In the genomic region with DNA sequence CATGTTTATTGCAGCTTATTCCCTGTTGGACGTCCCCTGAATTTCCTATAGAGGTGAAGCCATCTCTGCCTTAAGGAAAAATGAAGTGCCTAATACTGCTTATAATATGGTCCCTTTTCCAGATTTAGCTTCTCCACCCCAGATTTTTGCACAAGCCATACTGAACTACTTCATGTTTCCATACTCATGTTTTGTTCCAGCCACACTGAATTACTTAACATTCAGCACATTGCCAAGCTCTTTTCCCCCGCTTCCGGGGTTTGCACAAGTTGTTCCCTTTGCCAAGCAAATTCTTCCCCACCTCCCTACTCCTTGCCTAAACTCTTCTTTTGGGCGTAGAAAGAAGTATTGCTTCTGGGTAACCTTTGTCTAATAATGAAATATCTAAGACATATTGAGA, we compare ENCODE assay signal across 9 cellular contexts. TPM values are rescaled to one million over a fixed set of nuclear protein-coding genes. Genes with fewer than 3 reads are reported as not detected.
DNase-seq lines count a peak whose midpoint lies in the region; ATAC-seq, FAIRE-seq and TF ChIP-seq lines count a peak whose summit lies in the region.
"Had no signal": no experiment of that assay in that cellular context is flagged by ENCODE, and none has a peak within 500 bp of the region (broad histone marks: within the 10 kb centered on the region; RNA-seq: fewer than 3 reads in every experiment).

No MANE protein-coding gene starts in this region.

- peaks cover 0 to 2% (median 0%) of the 10 kb centered on the region in 3 donors for H3K27me3 Mint-ChIP-seq in CD14-positive monocyte (ENCODE audit: low read depth in 3 of 3)
- no peaks in the 10 kb centered on the region for H3K27me3 Mint-ChIP-seq in naive thymus-derived CD4-positive, alpha-beta T cell

- H3K4me1 ChIP-seq in Karpas-422 (ENCODE audit: low read length), result peaks cover 64% of the 10 kb centered on the region
- H3K4me1 ChIP-seq in naive thymus-derived CD4-positive, alpha-beta T cell (ENCODE audit: control insufficient read depth in 2 of 2, insufficient read depth in 2 of 2, low read length in 2 of 2), result peaks cover 22 to 24% of the 10 kb centered on the region in 2 donors

- peak overlapping the region; percentile 100 for H3K27ac ChIP-seq in Karpas-422 (ENCODE audit: low read length)
- no peak overlapping the region for H3K27ac ChIP-seq in naive thymus-derived CD4-positive, alpha-beta T cell (ENCODE audit: low read depth, low read length)

- H2AFZ ChIP-seq in Karpas-422 (ENCODE audit: low read length), result 0 out of 2 replicates have a peak overlapping the region, but pooled peaks have one; percentile 35

- H3K36me3 Mint-ChIP-seq in CD14-positive monocyte, result peaks cover 0 to under 1% of the 10 kb centered on the region in 2 donors
- peaks cover 0 to 5% (median under 1%) of the 10 kb centered on the region in 5 donors for H3K36me3 Mint-ChIP-seq in naive thymus-derived CD4-positive, alpha-beta T cell

- peaks cover 44% of the 10 kb centered on the region for H3K79me2 ChIP-seq in Karpas-422 (ENCODE audit: low read length)

- CTCF ChIA-PET in naive thymus-derived CD4-positive, alpha-beta T cell (lab: Charles Lee), result interaction anchor here (0.6 to 3.8 kb wide), 4 partner anchors 12 to 317 kb away, joined by 3 to 13 read pairs (median 3); no protein-coding TSS in a partner anchor

- peak overlapping the region; percentile 86 for H3K4me2 ChIP-seq in Karpas-422 (ENCODE audit: low read depth, low read length, poor library complexity, severe bottlenecking)

- peak overlapping the region; percentile 92 to 99 (median 97) for H3K27ac Mint-ChIP-seq in CD14-positive monocyte
- peak overlapping the region in 7 of 9 donors; percentile 4 to 89 (median 51) for H3K27ac Mint-ChIP-seq in naive thymus-derived CD4-positive, alpha-beta T cell

- peak overlapping the region; percentile 100 for H3K9ac ChIP-seq in Karpas-422 (ENCODE audit: low read length)

- H3K9me3 ChIP-seq in Karpas-422 (ENCODE audit: low read length), result peaks cover 6% of the 10 kb centered on the region; the same call in 1 of the 2 replicates
- H3K9me3 ChIP-seq in naive thymus-derived CD4-positive, alpha-beta T cell (ENCODE audit: control insufficient read depth in 2 of 3, low read length in 3 of 3), result no peaks in the 10 kb centered on the region

- no peak for DNase-seq in CD14-positive monocyte (ENCODE audit: low spot score)
- DNase-seq in Karpas-422, result peak; percentile 65
- peak; percentile 19 for DNase-seq in astrocyte of the cerebellum (ENCODE audit: low read depth)
- no peak for DNase-seq in naive thymus-derived CD4-positive, alpha-beta T cell
- DNase-seq in urothelium cell line (ENCODE audit: low spot score), result no peak
- DNase-seq in GM12891 (ENCODE audit: insufficient read length, low spot score), result no peak
- DNase-seq in C1 segment of cervical spinal cord (lab: John Stamatoyannopoulos, UW), result no peak
- DNase-seq in D721Med (ENCODE audit: insufficient read length, low spot score), result no peak

- no peak for ATAC-seq in naive thymus-derived CD4-positive, alpha-beta T cell
- ATAC-seq: HCT116 had no signal

- FAIRE-seq in urothelium cell line (lab: Jason Lieb, UNC) (no peak), GM12891 (lab: Jason Lieb, UNC) (no peak), D721Med (lab: Jason Lieb, UNC) (no peak)

- TF ChIP-seq POLR2A in GM12891 (IDR thresholded peaks at IDR 0.05; ENCODE audit: low read depth, low read length), result no peak

- H3K9me3 Mint-ChIP-seq in CD14-positive monocyte, result peaks cover 0 to 4% (median 1%) of the 10 kb centered on the region in 7 donors
- H3K9me3 Mint-ChIP-seq in naive thymus-derived CD4-positive, alpha-beta T cell, result peaks cover 0 to 9% (median under 1%) of the 10 kb centered on the region in 11 donors

- in situ Hi-C loops in astrocyte of the cerebellum (cut with HindIII; ENCODE audit: low sequenced_read_pairs), result no loop called here

- peak overlapping the region; percentile 97 to 99 for H3K4me3 Mint-ChIP-seq in CD14-positive monocyte
- H3K4me3 Mint-ChIP-seq in naive thymus-derived CD4-positive, alpha-beta T cell, result peak overlapping the region; percentile 42 to 100 (median 93)

- H3K27me3 ChIP-seq in Karpas-422 (ENCODE audit: low read length), result no peaks in the 10 kb centered on the region
- no peaks in the 10 kb centered on the region for H3K27me3 ChIP-seq in naive thymus-derived CD4-positive, alpha-beta T cell (ENCODE audit: control insufficient read depth in 2 of 2, insufficient read depth in 2 of 2, low read length in 2 of 2)

- no peaks in the 10 kb centered on the region for H3K36me3 ChIP-seq in Karpas-422 (ENCODE audit: insufficient read depth, low read length)
- peaks cover 0 to 5% (median 0%) of the 10 kb centered on the region in 3 experiments for H3K36me3 ChIP-seq in naive thymus-derived CD4-positive, alpha-beta T cell (ENCODE audit: control insufficient read depth in 2 of 3, insufficient read depth in 3 of 3, low read length in 3 of 3)

- no peaks in the 10 kb centered on the region for H3K9me2 ChIP-seq in Karpas-422 (replicated peaks; ENCODE audit: insufficient read depth, low read length)

- intact Hi-C loops in CD14-positive monocyte (cut with micrococcal nuclease), result loop anchor here in 1 of 2 donors (5.0 kb wide), 1 partner anchor 321 kb away; no protein-coding TSS in a partner anchor
- intact Hi-C loops in naive thymus-derived CD4-positive, alpha-beta T cell (cut with micrococcal nuclease), result loop anchor here (5.0 kb wide), 2 partner anchors 146 to 491 kb away; partner anchors contain the start of genes CDK5RAP2 (in 1 of the 2) and TRAF1 (in 1 of the 2)

- H3K4me3 ChIP-seq in Karpas-422 (ENCODE audit: low read length) (peak overlapping the region; percentile 95), astrocyte of the cerebellum (ENCODE audit: low read depth, low read length) (no peak overlapping the region)
- H3K4me3 ChIP-seq in naive thymus-derived CD4-positive, alpha-beta T cell (ENCODE audit: low read length), result no peak overlapping the region

- H4K20me1 ChIP-seq in Karpas-422 (ENCODE audit: insufficient read depth, low read depth, low read length), result 0 out of 2 replicates have a peak, but pooled peaks cover 3% of the 10 kb centered on the region

- peaks cover 55% of the 10 kb centered on the region for H3K4me1 Mint-ChIP-seq in CD14-positive monocyte
- peaks cover 25 to 55% (median 49%) of the 10 kb centered on the region in 7 donors for H3K4me1 Mint-ChIP-seq in naive thymus-derived CD4-positive, alpha-beta T cell

- POLR2A ChIA-PET in naive thymus-derived CD4-positive, alpha-beta T cell (lab: Charles Lee), result interaction anchor here (0.7 to 1.3 kb wide), 4 partner anchors 9 to 139 kb away, joined by 3 read pairs; partner anchors contain the start of gene RAB14

- no peak for TF ChIP-seq CTCF in CD14-positive monocyte (IDR thresholded peaks at IDR 0.05)
- no peak for TF ChIP-seq CTCF in astrocyte of the cerebellum (IDR thresholded peaks at IDR 0.05; ENCODE audit: low read depth, low read length, missing control alignments)
- TF ChIP-seq CTCF in D721Med (IDR thresholded peaks at IDR 0.05; ENCODE audit: insufficient read depth, missing control alignments), result no peak

TF ChIP-seq in GM12891, 5 proteins besides CTCF, POLR2A, EP300 and RAD21:
- TF ChIP-seq TAF1 (IDR thresholded peaks at IDR 0.05; ENCODE audit: low read depth, low read length), result no peak
- no peak for TF ChIP-seq POLR2AphosphoS5 (IDR thresholded peaks at IDR 0.05; ENCODE audit: low read depth, low read length)
- TF ChIP-seq PAX5 (IDR thresholded peaks at IDR 0.05; ENCODE audit: insufficient read depth, low read length, severe bottlenecking), result no peak
- no peak for TF ChIP-seq POU2F2 (IDR thresholded peaks at IDR 0.05; ENCODE audit: low read depth, low read length)

RNA-seq across cellular contexts. Expression of gene CNTRL, which starts 1.7 kb away (rescaled TPM):
- 1 to 10 TPM; 3.9 to 4.8 TPM for polyA plus RNA-seq in CD14-positive monocyte
- 81.7 and 94.6 TPM in 2 replicates for total RNA-seq in Karpas-422 (2014; rRNA removed; shearing (Covaris generic); ENCODE audit: low replicate concordance)
- 100 to 1,000 TPM in 2 of 5 experiments, 10 to 100 TPM in 3; 74.5 to 131 (median 88.6) TPM for total RNA-seq in naive thymus-derived CD4-positive, alpha-beta T cell
- polyA plus RNA-seq in naive thymus-derived CD4-positive, alpha-beta T cell, result 10 to 100 TPM; 14.4 to 26.3 TPM
- 16.9 TPM for polyA plus RNA-seq in GM12891 (2012; ENCODE audit: low read depth, missing spikeins)

RNA-seq across cellular contexts. Expression of gene C5, which starts 23.0 kb away (rescaled TPM):
- polyA plus RNA-seq in CD14-positive monocyte, result 1 to 10 TPM in 1 of 2 donors, under 1 TPM in 1; 0.66 to 1.2 TPM
- total RNA-seq in Karpas-422 (2014; rRNA removed; shearing (Covaris generic); ENCODE audit: low replicate concordance), result 6.2 and 10.2 TPM in 2 replicates
- total RNA-seq in naive thymus-derived CD4-positive, alpha-beta T cell, result 1 to 10 TPM; 1.8 to 2.9 (median 2.4) TPM
- under 1 TPM; 0.41 to 0.48 TPM for polyA plus RNA-seq in naive thymus-derived CD4-positive, alpha-beta T cell
- polyA plus RNA-seq in GM12891 (2012; ENCODE audit: low read depth, missing spikeins), result 0.99 TPM

Comparison
In these comparisons a context has a peak if more than half of its experiments do, and no peak if none do; other contexts are left out.
1. DNase-seq: peak in Karpas-422 (single experiment) and astrocyte of the cerebellum (single experiment); none in CD14-positive monocyte (single experiment), naive thymus-derived CD4-positive, alpha-beta T cell (0 of 9), urothelium cell line (single experiment), GM12891 (single experiment), C1 segment of cervical spinal cord (0 of 14) and D721Med (single experiment).